ENCODE assay signal across 1 cellular context in the genomic region with DNA sequence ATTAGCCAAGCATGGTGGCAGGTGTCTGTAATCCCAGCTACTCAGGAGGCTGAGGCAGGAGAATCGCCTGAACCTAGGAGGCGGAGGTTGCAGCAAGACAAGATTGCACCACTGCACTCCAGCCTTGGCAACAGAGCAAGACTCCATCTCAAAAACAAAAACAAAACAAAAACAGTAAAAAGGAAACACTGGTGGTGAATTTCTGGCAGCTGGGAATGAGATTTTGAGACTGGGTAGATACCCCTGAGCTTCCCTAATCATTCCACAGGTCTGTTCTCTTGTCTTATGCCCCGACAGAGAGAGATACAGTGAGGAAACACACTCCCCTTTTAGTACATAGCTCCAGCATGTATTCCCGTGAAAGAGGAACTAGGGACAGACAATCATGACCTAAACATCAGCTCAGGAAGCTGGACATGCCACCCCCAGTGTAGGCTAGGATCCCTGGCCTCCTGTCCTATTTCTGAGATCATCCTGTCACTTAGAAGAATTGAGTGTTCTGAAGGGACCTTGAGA.
TF ChIP-seq lines count a peak whose summit lies in the region.

No MANE protein-coding gene starts in this region.

TF ChIP-seq in WTC11, 78 proteins besides CTCF, POLR2A, EP300 and RAD21 (continued from another document):
- TF ChIP-seq SOX15 (CRISPR knock-in tag; IDR thresholded peaks at IDR 0.05) (no peak), CREB1 (CRISPR knock-in tag; IDR thresholded peaks at IDR 0.05) (no peak), TEAD1 (CRISPR knock-in tag; IDR thresholded peaks at IDR 0.05) (no peak), RELA (CRISPR knock-in tag; IDR thresholded peaks at IDR 0.05; ENCODE audit: borderline replicate concordance) (no peak), ZNF219 (CRISPR knock-in tag; IDR thresholded peaks at IDR 0.05; ENCODE audit: borderline replicate concordance) (no peak), RORB (CRISPR knock-in tag; IDR thresholded peaks at IDR 0.05) (no peak), HMGA2 (CRISPR knock-in tag; IDR thresholded peaks at IDR 0.05) (no peak), ZNF281 (CRISPR knock-in tag; IDR thresholded peaks at IDR 0.05) (no peak), USF2 (CRISPR knock-in tag; IDR thresholded peaks at IDR 0.05) (no peak), ZNF396 (CRISPR knock-in tag; IDR thresholded peaks at IDR 0.05; ENCODE audit: borderline replicate concordance) (no peak), TP53 (CRISPR knock-in tag; IDR thresholded peaks at IDR 0.05) (no peak), IRF2 (CRISPR knock-in tag; IDR thresholded peaks at IDR 0.05; ENCODE audit: borderline replicate concordance, low read depth) (no peak)
- TF ChIP-seq, protein P1, sequence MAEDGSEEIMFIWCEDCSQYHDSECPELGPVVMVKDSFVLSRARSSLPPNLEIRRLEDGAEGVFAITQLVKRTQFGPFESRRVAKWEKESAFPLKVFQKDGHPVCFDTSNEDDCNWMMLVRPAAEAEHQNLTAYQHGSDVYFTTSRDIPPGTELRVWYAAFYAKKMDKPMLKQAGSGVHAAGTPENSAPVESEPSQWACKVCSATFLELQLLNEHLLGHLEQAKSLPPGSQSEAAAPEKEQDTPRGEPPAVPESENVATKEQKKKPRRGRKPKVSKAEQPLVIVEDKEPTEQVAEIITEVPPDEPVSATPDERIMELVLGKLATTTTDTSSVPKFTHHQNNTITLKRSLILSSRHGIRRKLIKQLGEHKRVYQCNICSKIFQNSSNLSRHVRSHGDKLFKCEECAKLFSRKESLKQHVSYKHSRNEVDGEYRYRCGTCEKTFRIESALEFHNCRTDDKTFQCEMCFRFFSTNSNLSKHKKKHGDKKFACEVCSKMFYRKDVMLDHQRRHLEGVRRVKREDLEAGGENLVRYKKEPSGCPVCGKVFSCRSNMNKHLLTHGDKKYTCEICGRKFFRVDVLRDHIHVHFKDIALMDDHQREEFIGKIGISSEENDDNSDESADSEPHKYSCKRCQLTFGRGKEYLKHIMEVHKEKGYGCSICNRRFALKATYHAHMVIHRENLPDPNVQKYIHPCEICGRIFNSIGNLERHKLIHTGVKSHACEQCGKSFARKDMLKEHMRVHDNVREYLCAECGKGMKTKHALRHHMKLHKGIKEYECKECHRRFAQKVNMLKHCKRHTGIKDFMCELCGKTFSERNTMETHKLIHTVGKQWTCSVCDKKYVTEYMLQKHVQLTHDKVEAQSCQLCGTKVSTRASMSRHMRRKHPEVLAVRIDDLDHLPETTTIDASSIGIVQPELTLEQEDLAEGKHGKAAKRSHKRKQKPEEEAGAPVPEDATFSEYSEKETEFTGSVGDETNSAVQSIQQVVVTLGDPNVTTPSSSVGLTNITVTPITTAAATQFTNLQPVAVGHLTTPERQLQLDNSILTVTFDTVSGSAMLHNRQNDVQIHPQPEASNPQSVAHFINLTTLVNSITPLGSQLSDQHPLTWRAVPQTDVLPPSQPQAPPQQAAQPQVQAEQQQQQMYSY (CRISPR knock-in tag; IDR thresholded peaks at IDR 0.05): no peak
